26 cellular contexts compared by ENCODE assay signal in the genomic region with DNA sequence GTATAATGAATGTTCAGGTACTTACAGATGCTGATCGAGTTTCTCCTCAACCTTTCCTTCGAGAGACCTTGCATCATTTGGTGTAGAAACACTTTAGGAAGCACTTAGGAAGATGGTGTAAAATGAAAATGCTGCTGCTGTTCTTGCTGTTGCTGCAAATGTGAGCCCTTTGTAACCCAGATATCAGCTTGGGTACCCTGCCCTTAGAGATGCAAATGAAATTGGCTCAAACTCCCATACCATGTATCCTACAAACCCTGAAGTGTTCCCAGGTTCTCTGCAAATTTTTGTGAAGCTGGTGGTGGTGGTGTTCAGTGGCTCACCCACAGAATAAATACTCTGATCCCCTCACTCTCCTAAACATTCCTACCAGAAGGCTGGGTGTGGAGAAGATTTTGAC.
"Had no signal": no experiment of that assay in that cellular context is flagged by ENCODE, and none has a peak within 500 bp of the region (broad histone marks: within the 10 kb centered on the region; RNA-seq: fewer than 3 reads in every experiment).

No MANE protein-coding gene starts in this region.

- H3K27ac ChIP-seq: ascending aorta, SJCRH30, SK-N-MC had no signal

- H3K9me3 ChIP-seq: ascending aorta, MG63, SJCRH30 had no signal

- H3K27me3 ChIP-seq: ascending aorta, MG63, SJCRH30 had no signal

- H3K4me1 ChIP-seq: ascending aorta, SJCRH30 had no signal

- DNase-seq: activated B cell treated with CpG ODN at 0.5 μM for 24 hours; activated CD4-positive, alpha-beta T cell treated with anti-CD3 and anti-CD28 coated beads for 1 hour; activated CD4-positive, alpha-beta T cell treated with anti-CD3 and anti-CD28 coated beads for 48 hours; activated CD8-positive, alpha-beta T cell treated with anti-CD3 and anti-CD28 coated beads for 36 hours; activated gamma-delta T cell; activated naive CD4-positive, alpha-beta T cell treated with Interleukin-2 at 50 U/mL for 16 hours; activated naive CD8-positive, alpha-beta T cell treated with anti-CD3 and anti-CD28 coated beads, Interleukin-2, amount 10 ng/mL, durations not matched to agents 7 days and 5 days; activated T-cell treated with anti-CD3 and anti-CD28 coated beads, Interleukin-2, amount 50 U/mL, for 1 hour; activated T-cell treated with anti-CD3 and anti-CD28 coated beads, Interleukin-2, amount 50 U/mL, for 72 hours; amygdala; Kasumi-1; KG1; MG63; NCI-H1048; NCI-H1436; NCI-H1694; NCI-H1930; NCI-H2081 treated with DMSO at 0.1 percent for 48 hours; NCI-H2227 treated with DMSO at 0.1 percent for 48 hours; NCI-H524 treated with DMSO at 0.1 percent for 48 hours; SHP77; SJCRH30; T1000 had no signal

- ATAC-seq: activated CD8-positive, alpha-beta T cell treated with anti-CD3 and anti-CD28 coated beads for 36 hours; activated T-cell treated with anti-CD3 and anti-CD28 coated beads, Interleukin-2, amount 50 U/mL, for 72 hours; Panc1 had no signal

- H3K36me3 ChIP-seq: ascending aorta, MG63, SJCRH30 had no signal

- H3K4me3 ChIP-seq: ascending aorta, MG63, SJCRH30, SK-N-MC had no signal
